In genomic region chr9:117704597-117704996, GRCh38 we compare ENCODE assay signal across 12 cellular contexts. TPM values are rescaled to one million over a fixed set of nuclear protein-coding genes. Genes with fewer than 3 reads are reported as not detected.
DNase-seq lines count a peak whose midpoint lies in the region; ATAC-seq lines count a peak whose summit lies in the region.
"Had no signal": no experiment of that assay in that cellular context is flagged by ENCODE, and none has a peak within 500 bp of the region (broad histone marks: within the 10 kb centered on the region; RNA-seq: fewer than 3 reads in every experiment).

No MANE protein-coding gene starts in this region.

- peak overlapping the region; percentile 78 to 91 (median 87) for H3K4me3 Mint-ChIP-seq in naive B cell
- no peak overlapping the region for H3K4me3 Mint-ChIP-seq in naive thymus-derived CD4-positive, alpha-beta T cell
- H3K4me3 Mint-ChIP-seq: activated naive CD8-positive, alpha-beta T cell treated with anti-CD3 and anti-CD28 coated beads for 36 hours; CD4-positive, CD25-positive, alpha-beta regulatory T cell had no signal

- peaks cover 31 to 41% (median 33%) of the 10 kb centered on the region in 3 donors for H3K4me1 Mint-ChIP-seq in naive B cell
- H3K4me1 Mint-ChIP-seq in naive thymus-derived CD4-positive, alpha-beta T cell: peaks cover 0 to 3% (median 0%) of the 10 kb centered on the region in 7 donors
- H3K4me1 Mint-ChIP-seq: activated naive CD8-positive, alpha-beta T cell treated with anti-CD3 and anti-CD28 coated beads for 36 hours; CD4-positive, CD25-positive, alpha-beta regulatory T cell had no signal

- H3K27ac Mint-ChIP-seq in naive B cell: peak overlapping the region; percentile 46 to 92 (median 69)
- no peak overlapping the region for H3K27ac Mint-ChIP-seq in naive thymus-derived CD4-positive, alpha-beta T cell
- H3K27ac Mint-ChIP-seq: activated naive CD8-positive, alpha-beta T cell treated with anti-CD3 and anti-CD28 coated beads for 36 hours; CD4-positive, CD25-positive, alpha-beta regulatory T cell had no signal

- peaks cover 0 to 4% (median 0%) of the 10 kb centered on the region in 3 donors for H3K27me3 Mint-ChIP-seq in naive B cell
- peaks cover 10 to 17% (median 14%) of the 10 kb centered on the region in 5 donors for H3K27me3 Mint-ChIP-seq in naive thymus-derived CD4-positive, alpha-beta T cell
- H3K27me3 Mint-ChIP-seq: CD4-positive, CD25-positive, alpha-beta regulatory T cell had no signal

- peak overlapping the region; percentile 90 for H3K27ac ChIP-seq in cingulate gyrus (ENCODE audit: low read depth, low read length)
- no peak overlapping the region for H3K27ac ChIP-seq in naive thymus-derived CD4-positive, alpha-beta T cell (ENCODE audit: low read depth, low read length)

- H3K36me3 ChIP-seq in naive thymus-derived CD4-positive, alpha-beta T cell (ENCODE audit: control insufficient read depth in 2 of 3, insufficient read depth in 3 of 3, low read length in 3 of 3): no peaks in the 10 kb centered on the region

- no peaks in the 10 kb centered on the region for H3K9me3 Mint-ChIP-seq in naive B cell
- H3K9me3 Mint-ChIP-seq in naive thymus-derived CD4-positive, alpha-beta T cell: peaks cover 0 to 15% (median 2%) of the 10 kb centered on the region in 11 donors

- H3K9me3 ChIP-seq in naive thymus-derived CD4-positive, alpha-beta T cell (ENCODE audit: control insufficient read depth in 2 of 3, low read length in 3 of 3): no peaks in the 10 kb centered on the region

- H3K27me3 ChIP-seq in naive thymus-derived CD4-positive, alpha-beta T cell (ENCODE audit: control insufficient read depth in 2 of 2, insufficient read depth in 2 of 2, low read length in 2 of 2): no peaks in the 10 kb centered on the region

- POLR2A ChIA-PET in naive thymus-derived CD4-positive, alpha-beta T cell (lab: Charles Lee): no interaction called here

- intact Hi-C loops in naive thymus-derived CD4-positive, alpha-beta T cell (cut with micrococcal nuclease): no loop called here

- H3K4me3 ChIP-seq in naive thymus-derived CD4-positive, alpha-beta T cell (ENCODE audit: low read length): no peak overlapping the region

- in situ Hi-C loops in ACHN (cut with HindIII; ENCODE audit: low pct_ligation_motif_present, low pct_unique_long_range_greater_than_20kb, low sequenced_read_pairs): no loop called here

- peak; percentile 5 for DNase-seq in ACHN
- DNase-seq in naive B cell: no peak
- DNase-seq in RPMI8226: no peak
- no peak for DNase-seq in germinal center (ENCODE audit: low spot score)
- no peak for DNase-seq in naive thymus-derived CD4-positive, alpha-beta T cell
- DNase-seq: activated naive CD8-positive, alpha-beta T cell treated with anti-CD3 and anti-CD28 coated beads for 36 hours; NK-92 treated with Interleukin-12 subunit alpha and Interleukin-12 subunit beta, amount 100 ng/mL, for 24 hours had no signal

- H3K4me1 ChIP-seq in naive thymus-derived CD4-positive, alpha-beta T cell (ENCODE audit: control insufficient read depth in 2 of 2, insufficient read depth in 2 of 2, low read length in 2 of 2): no peaks in the 10 kb centered on the region

- H3K36me3 Mint-ChIP-seq in naive B cell: no peaks in the 10 kb centered on the region
- no peaks in the 10 kb centered on the region for H3K36me3 Mint-ChIP-seq in naive thymus-derived CD4-positive, alpha-beta T cell
- H3K36me3 Mint-ChIP-seq: activated naive CD8-positive, alpha-beta T cell treated with anti-CD3 and anti-CD28 coated beads for 36 hours; CD4-positive, CD25-positive, alpha-beta regulatory T cell had no signal

- CTCF ChIA-PET in naive thymus-derived CD4-positive, alpha-beta T cell (lab: Charles Lee): no interaction called here

- ATAC-seq in HG03135 (IDR thresholded peaks at IDR 0.05; ENCODE audit: unreplicated experiment): peak; percentile 17
- ATAC-seq in naive B cell (ENCODE audit: low read depth in 2 of 2): peak; percentile 7 to 20
- ATAC-seq in HG03439 (IDR thresholded peaks at IDR 0.05; ENCODE audit: unreplicated experiment): no peak
- ATAC-seq in naive thymus-derived CD4-positive, alpha-beta T cell: no peak
- ATAC-seq: HCT116 had no signal

RNA-seq across cellular contexts. Expression of gene TLR4, which starts 0.4 kb away (rescaled TPM):
- 1 to 10 TPM in 5 of 6 donors, under 1 TPM in 1; 0.68 to 3.3 (median 1.8) TPM for polyA plus RNA-seq in naive B cell (ENCODE audit: low read depth in 6 of 6)
- 10 to 100 TPM in 1 of 5 experiments, 1 to 10 TPM in 3, under 1 TPM in 1; 0.10 to 28.1 (median 1.5) TPM for total RNA-seq in naive thymus-derived CD4-positive, alpha-beta T cell
- polyA plus RNA-seq in naive thymus-derived CD4-positive, alpha-beta T cell: under 1 TPM in 1 of 2 donors, not detected in 1; 0.07 TPM
- total RNA-seq: activated naive CD8-positive, alpha-beta T cell treated with anti-CD3 and anti-CD28 coated beads for 36 hours had no signal

Comparison
In these comparisons a context has a peak if more than half of its experiments do, and no peak if none do; other contexts are left out.
1. ATAC-seq: peak in HG03135 (single experiment) and naive B cell (2 of 2); none in HG03439 (single experiment) and naive thymus-derived CD4-positive, alpha-beta T cell (single experiment).
2. H3K27ac Mint-ChIP-seq: peak in naive B cell (6 of 6); none in naive thymus-derived CD4-positive, alpha-beta T cell (0 of 9).
3. H3K4me3 Mint-ChIP-seq: peak in naive B cell (8 of 8); none in naive thymus-derived CD4-positive, alpha-beta T cell (0 of 10).